25 cellular contexts compared by ENCODE assay signal in the genomic region with DNA sequence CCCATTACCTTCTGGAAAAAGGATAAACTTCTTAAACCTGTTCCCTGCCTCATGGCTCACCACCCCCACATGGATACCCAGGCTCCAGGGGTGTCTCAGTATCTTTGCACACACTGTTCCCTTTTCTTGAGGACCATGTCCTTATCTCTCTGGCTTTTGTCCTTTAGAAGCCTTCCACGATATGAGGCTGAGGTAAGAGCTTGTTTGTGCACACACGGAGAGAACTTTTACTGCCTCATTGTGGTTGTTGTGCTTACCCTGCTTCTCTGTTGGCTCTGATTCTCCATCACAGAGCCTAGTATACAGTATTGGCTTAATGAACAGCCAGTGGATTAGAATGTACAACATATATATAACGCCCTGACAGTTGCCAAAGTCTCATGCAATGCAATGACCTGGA.
DNase-seq lines count a peak whose midpoint lies in the region; FAIRE-seq and TF ChIP-seq lines count a peak whose summit lies in the region.
"Had no signal": no experiment of that assay in that cellular context is flagged by ENCODE, and none has a peak within 500 bp of the region (broad histone marks: within the 10 kb centered on the region; RNA-seq: fewer than 3 reads in every experiment).

No MANE protein-coding gene starts in this region.

- H3K4me3 ChIP-seq in HEK293 (ENCODE audit: low read depth, low read length) (no peak overlapping the region), iPS-18a (ENCODE audit: low read length) (peak overlapping the region; percentile 43), small intestine (ENCODE audit: low read depth in 1 of 2, low read length in 2 of 2) (no peak overlapping the region)
- H3K4me3 ChIP-seq: GM12878, HAP-1, sigmoid colon, thyroid gland had no signal

- WGBS in small intestine, 3 donors: 12 to 65% (median 41%) methylated on average over 3 of the region's 3 CpGs

- H3K9me3 ChIP-seq in HEK293 (ENCODE audit: control insufficient read depth, insufficient read depth, low read depth, low read length): no peaks in the 10 kb centered on the region
- no peaks in the 10 kb centered on the region for H3K9me3 ChIP-seq in iPS-18a (ENCODE audit: control insufficient read depth, low read depth, low read length)
- H3K9me3 ChIP-seq in small intestine (ENCODE audit: control insufficient read depth, low read depth): no peaks in the 10 kb centered on the region
- H3K9me3 ChIP-seq: HAP-1, sigmoid colon, thyroid gland had no signal

- POLR2A ChIA-PET in HEK293 (lab: Yijun Ruan, JAX): no interaction called here

- TF ChIP-seq POLR2A in erythroblast (IDR thresholded peaks at IDR 0.05; ENCODE audit: low read length): no peak

- H3K27ac ChIP-seq in HEK293 (ENCODE audit: extremely low read depth, low read depth, low read length) (no peak overlapping the region), iPS-18a (ENCODE audit: low read length) (no peak overlapping the region), small intestine (ENCODE audit: low read depth in 1 of 2, low read length in 1 of 2) (no peak overlapping the region)
- H3K27ac ChIP-seq: brain microvascular endothelial cell, sigmoid colon had no signal

- H3K36me3 ChIP-seq in HEK293 (ENCODE audit: control insufficient read depth in 2 of 2, insufficient read depth in 1 of 2, low read length in 2 of 2) (no peaks in the 10 kb centered on the region), iPS-18a (ENCODE audit: control insufficient read depth, low read depth, low read length) (no peaks in the 10 kb centered on the region), small intestine (ENCODE audit: control insufficient read depth in 2 of 2, insufficient read depth in 2 of 2, low read length in 2 of 2) (no peaks in the 10 kb centered on the region)
- H3K36me3 ChIP-seq: brain microvascular endothelial cell, HAP-1, sigmoid colon, thyroid gland had no signal

- TF ChIP-seq CTCF in HEK293 (tag by site-specific recombination; IDR thresholded peaks at IDR 0.05): no peak

- no peak for FAIRE-seq in small intestine (lab: Jason Lieb, UNC)
- FAIRE-seq: GM12878, RCC 7860 had no signal

- CTCF ChIA-PET in HEK293 (lab: Yijun Ruan, JAX): interaction anchor here (0.8 to 1.0 kb wide), 2 partner anchors 77 to 109 kb away, joined by 3 read pairs; no protein-coding TSS in a partner anchor

- H3K4me1 ChIP-seq in HEK293 (ENCODE audit: control insufficient read depth, insufficient read depth, low read length): peaks cover 8% of the 10 kb centered on the region
- H3K4me1 ChIP-seq in iPS-18a (ENCODE audit: control insufficient read depth, low read depth, low read length): peaks cover 38% of the 10 kb centered on the region
- H3K4me1 ChIP-seq in small intestine (ENCODE audit: control insufficient read depth in 2 of 2, insufficient read depth in 1 of 2, low read depth in 1 of 2, low read length in 1 of 2): peaks cover 3 to 14% of the 10 kb centered on the region in 2 donors

- no peak overlapping the region for H3K9ac ChIP-seq in iPS-18a (ENCODE audit: low read length)

- H3K27me3 ChIP-seq in iPS-18a (ENCODE audit: control insufficient read depth, insufficient read depth, low read length): peaks cover 37% of the 10 kb centered on the region
- H3K27me3 ChIP-seq in small intestine (ENCODE audit: control insufficient read depth in 2 of 2, insufficient read depth in 2 of 2, low read length in 2 of 2): no peaks in the 10 kb centered on the region
- H3K27me3 ChIP-seq: brain microvascular endothelial cell, sigmoid colon, thyroid gland had no signal

- peak in 2 of 3 experiments; percentile 61 to 83 for DNase-seq in NCI-H1417 (lab: John Stamatoyannopoulos, UW)
- no peak for DNase-seq in NCI-H1417 treated with DMSO at 0.1 percent for 48 hours (lab: John Stamatoyannopoulos, UW)
- peak; percentile 84 for DNase-seq in small intestine
- DNase-seq in SIG-M5 (lab: John Stamatoyannopoulos, UW): no peak
- no peak for DNase-seq in erythroblast (lab: John Stamatoyannopoulos, UW)
- DNase-seq in effector CD4-positive, alpha-beta T cell: no peak
- DNase-seq: activated CD4-positive, alpha-beta T cell treated with anti-CD3 and anti-CD28 coated beads for 36 hours; activated naive CD4-positive, alpha-beta T cell; activated T-cell treated with anti-CD3 and anti-CD28 coated beads, Interleukin-2, amount 50 U/mL, for 4 hours; brain microvascular endothelial cell; CD8-positive, alpha-beta memory T cell; DND-41; effector CD8-positive, alpha-beta T cell; foreskin fibroblast; nephron progenitor cell; sigmoid colon; stimulated activated CD4-positive, alpha-beta T cell treated with anti-CD3 and anti-CD28 coated beads, Interleukin-15, amount 100 ng/mL, for 24 hours; stimulated activated naive CD8-positive, alpha-beta T cell treated with anti-CD3 and anti-CD28 coated beads, Interleukin-15, amount 100 ng/mL, for 72 hours; T-helper 17 cell had no signal

TF ChIP-seq in HEK293, 187 proteins besides CTCF, POLR2A, EP300 and RAD21:
- TF ChIP-seq FEZF1 (tag by site-specific recombination; IDR thresholded peaks at IDR 0.05): peak; percentile 73
- no peak for TF ChIP-seq ZNF274 (IDR thresholded peaks at IDR 0.05; ENCODE audit: low read length)
- no peak for TF ChIP-seq ZNF274 (tag by site-specific recombination; IDR thresholded peaks at IDR 0.05; ENCODE audit: borderline replicate concordance)
- TF ChIP-seq ZNF785 (tag by site-specific recombination; IDR thresholded peaks at IDR 0.05): no peak

Comparison
In these comparisons a context has a peak if more than half of its experiments do, and no peak if none do; other contexts are left out.
1. DNase-seq: peak in NCI-H1417 (2 of 3) and small intestine (single experiment); none in NCI-H1417 treated with DMSO at 0.1 percent for 48 hours (single experiment), SIG-M5 (single experiment), erythroblast (0 of 2) and effector CD4-positive, alpha-beta T cell (single experiment).